In the genomic region with DNA sequence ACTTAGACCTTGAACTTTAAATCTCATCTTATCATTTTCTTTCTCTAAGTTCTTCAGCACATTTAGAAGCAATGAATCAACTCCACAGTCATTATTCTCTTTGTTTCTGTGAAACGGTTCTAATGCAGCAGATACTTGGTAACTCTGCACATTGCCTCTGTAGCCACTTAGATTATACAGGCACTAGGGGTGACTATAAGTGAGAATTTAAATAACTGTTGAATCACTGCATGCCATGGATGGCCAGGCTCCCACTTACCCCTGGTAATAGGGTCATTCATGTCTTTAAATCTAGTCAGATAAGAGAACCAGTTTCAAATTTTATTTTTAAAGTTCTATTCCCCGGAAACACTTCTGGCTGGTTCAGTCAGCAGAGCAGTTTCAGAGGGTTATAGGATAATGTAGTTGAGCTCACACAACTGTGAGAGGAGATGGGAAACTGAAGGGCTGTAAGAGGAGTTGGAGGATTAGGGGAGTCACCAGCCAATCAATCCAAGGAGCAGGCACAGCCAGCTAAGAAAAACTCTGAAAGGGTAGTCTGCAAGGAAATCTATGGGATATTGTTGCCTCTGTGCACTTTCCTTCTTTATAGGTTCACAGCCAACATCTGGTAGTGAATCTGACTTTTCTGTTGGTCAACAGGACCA, we compare ENCODE assay signal across 32 cellular contexts. TPM values are rescaled to one million over a fixed set of nuclear protein-coding genes. Genes with fewer than 3 reads are reported as not detected.
"Had no signal": no experiment of that assay in that cellular context is flagged by ENCODE, and none has a peak within 500 bp of the region (broad histone marks: within the 10 kb centered on the region; RNA-seq: fewer than 3 reads in every experiment).

No MANE protein-coding gene starts in this region.

- H3K4me1 Mint-ChIP-seq: immature natural killer cell; naive thymus-derived CD8-positive, alpha-beta T cell; stimulated activated memory B cell treated with anti-CD40 and anti-IgM and Interleukin-4, amounts not matched to agents 10 μg/mL and 1 μg/mL and 100 μg/mL, for 72 hours; stimulated activated naive CD8-positive, alpha-beta T cell treated with anti-CD3 and anti-CD28 coated beads, Interleukin-15, amount 100 ng/mL, for 72 hours had no signal

- H3K36me3 ChIP-seq: left lung, lower lobe of right lung, ovary, sigmoid colon, thyroid gland, transverse colon, upper lobe of left lung, vagina had no signal

- H3K27me3 Mint-ChIP-seq: progenitor cell of endocrine pancreas; stimulated activated memory B cell treated with anti-CD40 and anti-IgM and Interleukin-4, amounts not matched to agents 10 μg/mL and 1 μg/mL and 100 μg/mL, for 72 hours; stimulated activated naive CD8-positive, alpha-beta T cell treated with anti-CD3 and anti-CD28 coated beads, Interleukin-15, amount 100 ng/mL, for 72 hours had no signal

- DNase-seq: hypothalamus; immature natural killer cell; kidney; left colon; left lung; lower lobe of right lung; mammary epithelial cell; mesenchymal stem cell; naive thymus-derived CD8-positive, alpha-beta T cell; ovary; retina; right cardiac atrium; sigmoid colon; small intestine; stimulated activated CD4-positive, alpha-beta T cell treated with anti-CD3 and anti-CD28 coated beads, Interleukin-1b, Interleukin-23, amount 100 ng/mL, for 48 hours; stimulated activated CD4-positive, alpha-beta T cell treated with anti-CD3 and anti-CD28 coated beads, Interleukin-2, amount 100 ng/mL, for 48 hours; stimulated activated CD4-positive, alpha-beta T cell treated with anti-CD3 and anti-CD28 coated beads, Interleukin-4, amount 100 ng/mL, for 4 hours; stimulated activated CD8-positive, alpha-beta memory T cell treated with anti-CD3 and anti-CD28 coated beads, Interleukin-4, amount 100 ng/mL, for 48 hours; stimulated activated naive CD4-positive, alpha-beta T cell treated with Interleukin-2 at 50 U/mL for 16 hours; stimulated activated naive CD8-positive, alpha-beta T cell treated with anti-CD3 and anti-CD28 coated beads, Interleukin-15, amount 100 ng/mL, for 72 hours; substantia nigra; testis; thyroid gland; transverse colon; upper lobe of left lung had no signal

- ATAC-seq: left colon; left lung; lower lobe of right lung; naive thymus-derived CD8-positive, alpha-beta T cell; right cardiac atrium; stimulated activated memory B cell treated with anti-CD40 and anti-IgM and Interleukin-4, amounts not matched to agents 10 μg/mL and 1 μg/mL and 100 μg/mL, for 72 hours; stimulated activated naive CD8-positive, alpha-beta T cell treated with anti-CD3 and anti-CD28 coated beads, Interleukin-15, amount 100 ng/mL, for 72 hours had no signal

- H3K4me3 Mint-ChIP-seq: immature natural killer cell; naive thymus-derived CD8-positive, alpha-beta T cell; nephron; stimulated activated memory B cell treated with anti-CD40 and anti-IgM and Interleukin-4, amounts not matched to agents 10 μg/mL and 1 μg/mL and 100 μg/mL, for 72 hours; stimulated activated naive CD8-positive, alpha-beta T cell treated with anti-CD3 and anti-CD28 coated beads, Interleukin-15, amount 100 ng/mL, for 72 hours had no signal

- H3K4me1 ChIP-seq: left lung, lower lobe of right lung, sigmoid colon, testis, thyroid gland, transverse colon, upper lobe of left lung, vagina had no signal

- H3K9me3 Mint-ChIP-seq: naive thymus-derived CD8-positive, alpha-beta T cell; nephron; stimulated activated memory B cell treated with anti-CD40 and anti-IgM and Interleukin-4, amounts not matched to agents 10 μg/mL and 1 μg/mL and 100 μg/mL, for 72 hours; stimulated activated naive CD8-positive, alpha-beta T cell treated with anti-CD3 and anti-CD28 coated beads, Interleukin-15, amount 100 ng/mL, for 72 hours had no signal

- H3K27ac Mint-ChIP-seq: immature natural killer cell; nephron; progenitor cell of endocrine pancreas; stimulated activated memory B cell treated with anti-CD40 and anti-IgM and Interleukin-4, amounts not matched to agents 10 μg/mL and 1 μg/mL and 100 μg/mL, for 72 hours; stimulated activated naive CD8-positive, alpha-beta T cell treated with anti-CD3 and anti-CD28 coated beads, Interleukin-15, amount 100 ng/mL, for 72 hours had no signal

- H3K27me3 ChIP-seq: left lung, ovary, sigmoid colon, testis, thyroid gland, transverse colon, upper lobe of left lung, vagina had no signal

- H3K27ac ChIP-seq: left lung, lower lobe of right lung, ovary, sigmoid colon, testis, thyroid gland, transverse colon, upper lobe of left lung, vagina had no signal

- H3K4me3 ChIP-seq: left lung, lower lobe of right lung, ovary, sigmoid colon, testis, thyroid gland, transverse colon, upper lobe of left lung, vagina had no signal

- H3K9me3 ChIP-seq: left lung, lower lobe of right lung, ovary, sigmoid colon, testis, thyroid gland, transverse colon, upper lobe of left lung, vagina had no signal

- H3K36me3 Mint-ChIP-seq: immature natural killer cell; naive thymus-derived CD8-positive, alpha-beta T cell; stimulated activated memory B cell treated with anti-CD40 and anti-IgM and Interleukin-4, amounts not matched to agents 10 μg/mL and 1 μg/mL and 100 μg/mL, for 72 hours had no signal

RNA-seq across cellular contexts. Expression of a gene that starts 4.2 kb away (rescaled TPM):
- total RNA-seq: kidney; left colon; left lung; liver; lower lobe of right lung; mammary epithelial cell; mucosa of gallbladder; naive thymus-derived CD8-positive, alpha-beta T cell; omental fat pad; right cardiac atrium; testis; thyroid gland; transverse colon; upper lobe of left lung; vagina had no signal
- polyA plus RNA-seq: immature natural killer cell; liver; mammary epithelial cell; naive thymus-derived CD8-positive, alpha-beta T cell; right cardiac atrium; sigmoid colon; small intestine had no signal
